In the genomic region with DNA sequence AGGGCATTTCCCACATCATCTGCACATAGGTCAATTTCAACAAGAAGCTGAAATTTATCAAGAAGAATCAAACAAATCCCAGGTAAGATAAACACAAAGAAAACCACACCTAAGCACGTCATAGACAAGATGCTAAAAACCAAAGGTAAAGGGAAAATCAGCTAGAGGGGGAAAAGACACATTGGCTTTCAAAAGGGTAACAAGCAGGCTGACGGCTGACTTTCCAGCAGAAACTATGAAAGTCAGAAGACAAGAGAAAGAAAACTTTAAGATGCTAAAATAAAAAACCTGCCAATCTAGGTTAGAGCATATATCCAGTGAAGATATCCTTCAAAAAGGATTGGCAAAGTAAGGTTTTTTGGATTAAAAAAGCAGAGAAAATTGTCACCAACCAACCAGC, we compare ENCODE assay signal across 15 cellular contexts.
"Had no signal": no experiment of that assay in that cellular context is flagged by ENCODE, and none has a peak within 500 bp of the region (broad histone marks: within the 10 kb centered on the region; RNA-seq: fewer than 3 reads in every experiment).

No MANE protein-coding gene starts in this region.

- H3K36me3 ChIP-seq: gastroesophageal sphincter, neural progenitor cell, ovary had no signal

- H3K9me3 ChIP-seq: ovary, testis had no signal

- H3K27me3 ChIP-seq: dorsolateral prefrontal cortex, gastroesophageal sphincter, neural progenitor cell, ovary, testis had no signal

- H2AFZ ChIP-seq: neural progenitor cell had no signal

- H3K4me1 ChIP-seq: gastroesophageal sphincter, neural progenitor cell, testis had no signal

- FAIRE-seq: endometrium, kidney had no signal

- H3K4me2 ChIP-seq: neural progenitor cell had no signal

- H3K27ac ChIP-seq: dorsolateral prefrontal cortex, gastroesophageal sphincter, neural progenitor cell, ovary, testis had no signal

- H3K4me3 ChIP-seq: dorsolateral prefrontal cortex, gastroesophageal sphincter, neural progenitor cell, ovary, testis had no signal

- DNase-seq: activated CD4-positive, alpha-beta T cell treated with anti-CD3 and anti-CD28 coated beads, Interleukin-2, amount 50 U/mL, for 4 hours; activated CD4-positive, CD25-positive, alpha-beta regulatory T cell treated with anti-CD3 and anti-CD28 coated beads, Interleukin-2, amount 50 U/mL, for 72 hours; activated effector memory CD4-positive, alpha-beta T cell treated with Interleukin-2 at 50 U/mL for 16 hours; activated T-cell treated with anti-CD3 and anti-CD28 coated beads, Interleukin-2, amount 50 U/mL, for 1 hour; amygdala; dorsolateral prefrontal cortex; kidney; ovary; stimulated activated CD4-positive, alpha-beta T cell treated with anti-CD3 and anti-CD28 coated beads, Interleukin-2, amount 100 ng/mL, for 48 hours; stimulated activated naive CD4-positive, alpha-beta T cell treated with Interleukin-2 at 50 U/mL for 16 hours; T-helper 17 cell; testis had no signal

- ATAC-seq: gastroesophageal sphincter, T-helper 17 cell had no signal

- H3K9ac ChIP-seq: neural progenitor cell had no signal
